In genomic region chr1:226654046-226654445, GRCh38 we compare ENCODE assay signal across 8 cellular contexts.
DNase-seq lines count a peak whose midpoint lies in the region; ATAC-seq and TF ChIP-seq lines count a peak whose summit lies in the region.
"Had no signal": no experiment of that assay in that cellular context is flagged by ENCODE, and none has a peak within 500 bp of the region (broad histone marks: within the 10 kb centered on the region; RNA-seq: fewer than 3 reads in every experiment).

No MANE protein-coding gene starts in this region.

- CTCF ChIA-PET in GM10248 (lab: Yijun Ruan, JAX), result interaction anchor here (0.8 to 2.9 kb wide), 9 partner anchors 9 to 174 kb away, joined by 3 to 10 read pairs (median 4); no protein-coding TSS in a partner anchor

- peak; percentile 4 for ATAC-seq in GM19035 (IDR thresholded peaks at IDR 0.05; ENCODE audit: unreplicated experiment)
- ATAC-seq in GM19463 (IDR thresholded peaks at IDR 0.05; ENCODE audit: unreplicated experiment), result no peak

- no peak overlapping the region for H3K9ac ChIP-seq in rectal smooth muscle tissue (ENCODE audit: low read length)

- H3K36me3 ChIP-seq in rectal smooth muscle tissue (ENCODE audit: control insufficient read depth, insufficient read depth, low read length), result peaks cover 4% of the 10 kb centered on the region

- H3K27ac ChIP-seq in rectal smooth muscle tissue (ENCODE audit: low read depth, low read length), result peak overlapping the region; percentile 91

- no peaks in the 10 kb centered on the region for H3K27me3 ChIP-seq in rectal smooth muscle tissue (ENCODE audit: control insufficient read depth, insufficient read depth, low read length)

- POLR2A ChIA-PET in GM10248 (lab: Yijun Ruan, JAX), result no interaction called here

- H3K4me3 ChIP-seq in fibroblast of pulmonary artery (replicated peaks; ENCODE audit: low read depth, low read length) (no peak overlapping the region), rectal smooth muscle tissue (ENCODE audit: low read length) (peak overlapping the region; percentile 28)

- H3K4me1 ChIP-seq in rectal smooth muscle tissue (ENCODE audit: control insufficient read depth, insufficient read depth, low read length), result peaks cover 67% of the 10 kb centered on the region

- TF ChIP-seq CTCF in fibroblast of pulmonary artery (IDR thresholded peaks at IDR 0.05; ENCODE audit: low read length, missing control alignments) (no peak), GM10248 (IDR thresholded peaks at IDR 0.05; ENCODE audit: control extremely low read depth, extremely low read depth, low read depth, missing control alignments) (no peak)

- DNase-seq in RPMI7951 (ENCODE audit: low read depth) (peak; percentile 45), fibroblast of pulmonary artery (ENCODE audit: low read depth) (peak; percentile 62), mucosa of gallbladder (ENCODE audit: low spot score) (no peak), GM10248 (ENCODE audit: extremely low spot score) (no peak)
- DNase-seq: MV-4-11 had no signal

Comparison
In these comparisons a context has a peak if more than half of its experiments do, and no peak if none do; other contexts are left out.
1. DNase-seq: peak in RPMI7951 (single experiment) and fibroblast of pulmonary artery (single experiment); none in mucosa of gallbladder (single experiment) and GM10248 (single experiment).